8 cellular contexts compared by ENCODE assay signal in genomic region chr12:75478395-75478794, GRCh38. TPM values are rescaled to one million over a fixed set of nuclear protein-coding genes. Genes with fewer than 3 reads are reported as not detected.
DNase-seq lines count a peak whose midpoint lies in the region; ATAC-seq and TF ChIP-seq lines count a peak whose summit lies in the region.

No MANE protein-coding gene starts in this region.

- no peak overlapping the region for H3K4me3 Mint-ChIP-seq in mesothelial cell of epicardium

- H3K36me3 Mint-ChIP-seq in mesothelial cell of epicardium = no peaks in the 10 kb centered on the region

- no peaks in the 10 kb centered on the region for H3K9me3 Mint-ChIP-seq in mesothelial cell of epicardium

- DNase-seq in GM03348 (ENCODE audit: low spot score) (peak; percentile 57), T-helper 22 cell (ENCODE audit: low read depth) (peak; percentile 41), mesothelial cell of epicardium (ENCODE audit: low spot score in 2 of 2, unreplicated experiment in 2 of 2) (no peak), H4 (ENCODE audit: low spot score) (no peak), NCI-H526 treated with DMSO at 0.1 percent for 48 hours (lab: John Stamatoyannopoulos, UW) (no peak), glomerular visceral epithelial cell (ENCODE audit: extremely low spot score) (no peak)

- peak overlapping the region; percentile 45 for H3K27ac Mint-ChIP-seq in mesothelial cell of epicardium

- TF ChIP-seq CTCF in mesothelial cell of epicardium (IDR thresholded peaks at IDR 0.05; ENCODE audit: unreplicated experiment) = no peak

- no peaks in the 10 kb centered on the region for H3K27me3 Mint-ChIP-seq in mesothelial cell of epicardium (ENCODE audit: low read depth)

- H3K4me1 Mint-ChIP-seq in mesothelial cell of epicardium = peaks cover 31% of the 10 kb centered on the region

- ATAC-seq in HG02642 (IDR thresholded peaks at IDR 0.05; ENCODE audit: poor library complexity, unreplicated experiment) = peak; percentile 20
- ATAC-seq in HG03097 (IDR thresholded peaks at IDR 0.05; ENCODE audit: low FRiP score, unreplicated experiment) = no peak

RNA-seq across cellular contexts. Expression of gene GLIPR1, which starts 2.2 kb away (rescaled TPM):
- total RNA-seq in mesothelial cell of epicardium = 25.3 to 30.5 TPM (median 25.8 TPM) in 3 replicates
- total RNA-seq in H4 (2014; rRNA removed; shearing (Covaris generic)) = 39.9 and 42.0 TPM in 2 replicates

RNA-seq across cellular contexts. Expression of gene KRR1, which starts 33.0 kb away (rescaled TPM):
- 63.9 to 66.6 TPM (median 65.7 TPM) in 3 replicates for total RNA-seq in mesothelial cell of epicardium
- 49.2 and 76.8 TPM in 2 replicates for total RNA-seq in H4 (2014; rRNA removed; shearing (Covaris generic))

Comparison
In these comparisons a context has a peak if more than half of its experiments do, and no peak if none do; other contexts are left out.
1. DNase-seq: peak in GM03348 (single experiment) and T-helper 22 cell (single experiment); none in mesothelial cell of epicardium (0 of 2), H4 (single experiment), NCI-H526 treated with DMSO at 0.1 percent for 48 hours (single experiment) and glomerular visceral epithelial cell (single experiment).